Comparison of ENCODE assay signal across 14 cellular contexts in genomic region chr6:318265-318890, GRCh38.
"Had no signal": no experiment of that assay in that cellular context is flagged by ENCODE, and none has a peak within 500 bp of the region (broad histone marks: within the 10 kb centered on the region; RNA-seq: fewer than 3 reads in every experiment).

No MANE protein-coding gene starts in this region.

- H3K4me3 ChIP-seq: neural progenitor cell, thoracic aorta, uterus had no signal

- H3K4me3 Mint-ChIP-seq: activated naive CD8-positive, alpha-beta T cell treated with anti-CD3 and anti-CD28 coated beads, Interleukin-2, amount 50 U/mL, for 24 hours; activated T-helper 17 cell treated with anti-CD3 and anti-CD28 coated beads, Interleukin-2, amount 50 U/mL, for 72 hours; neural progenitor cell; stimulated activated effector memory CD8-positive, alpha-beta T cell treated with anti-CD3 and anti-CD28 coated beads, Interleukin-12 subunit alpha, Interleukin-12 subunit beta, amount 100 ng/mL, for 72 hours; T-helper 2 cell treated with Interferon-gamma antibody and Interleukin-4, amounts not matched to agents 5 μg/mL and 100 μg/mL, for 36 hours had no signal

- H3K36me3 Mint-ChIP-seq: stimulated activated effector memory CD8-positive, alpha-beta T cell treated with anti-CD3 and anti-CD28 coated beads, Interleukin-12 subunit alpha, Interleukin-12 subunit beta, amount 100 ng/mL, for 72 hours had no signal

- H3K36me3 ChIP-seq: neural progenitor cell, thoracic aorta, uterus had no signal

- H3K9me3 ChIP-seq: thoracic aorta, uterus had no signal

- ATAC-seq: activated naive CD8-positive, alpha-beta T cell treated with anti-CD3 and anti-CD28 coated beads, Interleukin-2, amount 50 U/mL, for 24 hours had no signal

- H3K9me3 Mint-ChIP-seq: activated naive CD8-positive, alpha-beta T cell treated with anti-CD3 and anti-CD28 coated beads, Interleukin-2, amount 50 U/mL, for 24 hours; stimulated activated effector memory CD8-positive, alpha-beta T cell treated with anti-CD3 and anti-CD28 coated beads, Interleukin-12 subunit alpha, Interleukin-12 subunit beta, amount 100 ng/mL, for 72 hours; T-helper 2 cell treated with Interferon-gamma antibody and Interleukin-4, amounts not matched to agents 5 μg/mL and 100 μg/mL, for 36 hours had no signal

- H3K4me1 ChIP-seq: neural progenitor cell, uterus had no signal

- H3K4me2 ChIP-seq: neural progenitor cell had no signal

- H3K27me3 Mint-ChIP-seq: activated naive CD8-positive, alpha-beta T cell treated with anti-CD3 and anti-CD28 coated beads, Interleukin-2, amount 50 U/mL, for 24 hours; activated T-helper 17 cell treated with anti-CD3 and anti-CD28 coated beads, Interleukin-2, amount 50 U/mL, for 72 hours had no signal

- DNase-seq: activated CD4-positive, alpha-beta T cell treated with anti-CD3 and anti-CD28 coated beads, Interleukin-2, amount 50 U/mL, for 1 hour; activated CD8-positive, alpha-beta memory T cell treated with anti-CD3 and anti-CD28 coated beads for 24 hours; activated naive CD4-positive, alpha-beta T cell treated with Interleukin-2 at 50 U/mL for 16 hours; activated naive CD8-positive, alpha-beta T cell treated with anti-CD3 and anti-CD28 coated beads, Interleukin-2, amount 50 U/mL, for 24 hours; cerebellar nuclear complex; foreskin melanocyte; mesendoderm; uterus had no signal

- H3K27ac ChIP-seq: epithelial cell of prostate, neural progenitor cell, thoracic aorta, uterus had no signal

- H3K27ac Mint-ChIP-seq: activated naive CD8-positive, alpha-beta T cell treated with anti-CD3 and anti-CD28 coated beads, Interleukin-2, amount 50 U/mL, for 24 hours; neural progenitor cell; stimulated activated effector memory CD8-positive, alpha-beta T cell treated with anti-CD3 and anti-CD28 coated beads, Interleukin-12 subunit alpha, Interleukin-12 subunit beta, amount 100 ng/mL, for 72 hours had no signal

- H3K9ac ChIP-seq: neural progenitor cell had no signal

- H3K4me1 Mint-ChIP-seq: neural progenitor cell had no signal

- H2AFZ ChIP-seq: neural progenitor cell had no signal

- H3K27me3 ChIP-seq: neural progenitor cell, uterus had no signal
